8 cellular contexts compared by ENCODE assay signal in genomic region chr2:26605195-26605968, GRCh38. TPM values are rescaled to one million over a fixed set of nuclear protein-coding genes. Genes with fewer than 3 reads are reported as not detected.
DNase-seq lines count a peak whose midpoint lies in the region; ATAC-seq and TF ChIP-seq lines count a peak whose summit lies in the region.

No MANE protein-coding gene starts in this region.

- no peak overlapping the region for H3K9ac ChIP-seq in neural progenitor cell

- peak; percentile 88 for TF ChIP-seq CTCF in AG09309 (IDR thresholded peaks at IDR 0.05; ENCODE audit: control insufficient read depth, insufficient read depth, low read depth, low read length, missing control alignments)
- TF ChIP-seq CTCF in GM12874 (IDR thresholded peaks at IDR 0.05; ENCODE audit: insufficient read depth, low read depth, low read length): peak; percentile 70
- TF ChIP-seq CTCF in foreskin fibroblast (IDR thresholded peaks at IDR 0.05; ENCODE audit: low read depth, low read length): peak; percentile 79
- peak; percentile 96 for TF ChIP-seq CTCF in neural progenitor cell (IDR thresholded peaks at IDR 0.05)

- H3K4me1 Mint-ChIP-seq in activated CD8-positive, alpha-beta T cell treated with anti-CD3 and anti-CD28 coated beads, Interleukin-2, amount 10 ng/mL, durations not matched to agents 7 days and 5 days (ENCODE audit: low read depth): peaks cover 20% of the 10 kb centered on the region
- peaks cover 31% of the 10 kb centered on the region for H3K4me1 Mint-ChIP-seq in neural progenitor cell

- H3K9me3 ChIP-seq in neural progenitor cell (ENCODE audit: low read depth): no peaks in the 10 kb centered on the region

- CTCF ChIA-PET in activated CD8-positive, alpha-beta T cell treated with anti-CD3 and anti-CD28 coated beads, Interleukin-2, amount 10 ng/mL, durations not matched to agents 7 days and 5 days (lab: Charles Lee): interaction anchor here (0.6 to 6.5 kb wide), 18 partner anchors 9 to 167 kb away, joined by 3 to 151 read pairs (median 3); no protein-coding TSS in a partner anchor

- ATAC-seq in activated CD8-positive, alpha-beta T cell treated with anti-CD3 and anti-CD28 coated beads, Interleukin-2, amount 10 ng/mL, durations not matched to agents 7 days and 5 days: peak; percentile 76
- ATAC-seq in GM18517 (IDR thresholded peaks at IDR 0.05; ENCODE audit: unreplicated experiment): no peak

- H2AFZ ChIP-seq in neural progenitor cell (replicated peaks): no peak overlapping the region

- POLR2A ChIA-PET in activated CD8-positive, alpha-beta T cell treated with anti-CD3 and anti-CD28 coated beads, Interleukin-2, amount 10 ng/mL, durations not matched to agents 7 days and 5 days (lab: Charles Lee): no interaction called here

- H3K4me1 ChIP-seq in neural progenitor cell: peaks cover 14% of the 10 kb centered on the region

- no peak overlapping the region for H3K4me3 ChIP-seq in AG09309 (ENCODE audit: control insufficient read depth, low read depth, low read length)
- H3K4me3 ChIP-seq in foreskin fibroblast (ENCODE audit: low read depth in 1 of 2, low read length in 2 of 2): no peak overlapping the region
- H3K4me3 ChIP-seq in neural progenitor cell: no peak overlapping the region

- DNase-seq in AG09309 (ENCODE audit: low read depth): peak; percentile 8
- peak; percentile 2 for DNase-seq in NCI-H2081 treated with DMSO at 0.1 percent for 48 hours (lab: John Stamatoyannopoulos, UW)
- peak; percentile 60 for DNase-seq in activated CD8-positive, alpha-beta T cell treated with anti-CD3 and anti-CD28 coated beads, Interleukin-2, amount 10 ng/mL, durations not matched to agents 7 days and 5 days
- DNase-seq in foreskin fibroblast: peak; percentile 24 to 71
- DNase-seq in neural progenitor cell (ENCODE audit: low spot score): peak; percentile 82
- DNase-seq in activated CD4-positive, CD25-positive, alpha-beta regulatory T cell (lab: John Stamatoyannopoulos, UW): no peak

- H3K4me3 Mint-ChIP-seq in activated CD8-positive, alpha-beta T cell treated with anti-CD3 and anti-CD28 coated beads, Interleukin-2, amount 10 ng/mL, durations not matched to agents 7 days and 5 days: no peak overlapping the region
- no peak overlapping the region for H3K4me3 Mint-ChIP-seq in neural progenitor cell

- no peaks in the 10 kb centered on the region for H3K9me3 Mint-ChIP-seq in activated CD8-positive, alpha-beta T cell treated with anti-CD3 and anti-CD28 coated beads, Interleukin-2, amount 10 ng/mL, durations not matched to agents 7 days and 5 days (ENCODE audit: insufficient read depth)
- peaks cover 5% of the 10 kb centered on the region for H3K9me3 Mint-ChIP-seq in neural progenitor cell

- H3K36me3 Mint-ChIP-seq in activated CD8-positive, alpha-beta T cell treated with anti-CD3 and anti-CD28 coated beads, Interleukin-2, amount 10 ng/mL, durations not matched to agents 7 days and 5 days (ENCODE audit: low read depth): no peaks in the 10 kb centered on the region
- no peaks in the 10 kb centered on the region for H3K36me3 Mint-ChIP-seq in neural progenitor cell

- H3K79me2 ChIP-seq in neural progenitor cell (ENCODE audit: low read depth): no peaks in the 10 kb centered on the region

- no peaks in the 10 kb centered on the region for H3K36me3 ChIP-seq in neural progenitor cell

- peaks cover 14% of the 10 kb centered on the region for H3K27me3 ChIP-seq in neural progenitor cell

- no peak overlapping the region for H3K27ac ChIP-seq in neural progenitor cell

- H3K27me3 Mint-ChIP-seq in activated CD8-positive, alpha-beta T cell treated with anti-CD3 and anti-CD28 coated beads, Interleukin-2, amount 10 ng/mL, durations not matched to agents 7 days and 5 days (ENCODE audit: low read depth): peaks cover 20% of the 10 kb centered on the region
- peaks cover 10% of the 10 kb centered on the region for H3K27me3 Mint-ChIP-seq in neural progenitor cell (ENCODE audit: insufficient read depth, low read depth)

- no peaks in the 10 kb centered on the region for H4K20me1 ChIP-seq in neural progenitor cell (ENCODE audit: low read depth)

- H3K4me2 ChIP-seq in neural progenitor cell: no peak overlapping the region

- no peaks in the 10 kb centered on the region for H3F3A ChIP-seq in neural progenitor cell (ENCODE audit: low read depth)

- no peak overlapping the region for H3K27ac Mint-ChIP-seq in activated CD8-positive, alpha-beta T cell treated with anti-CD3 and anti-CD28 coated beads, Interleukin-2, amount 10 ng/mL, durations not matched to agents 7 days and 5 days
- no peak overlapping the region for H3K27ac Mint-ChIP-seq in neural progenitor cell

RNA-seq across cellular contexts. Expression of gene CIB4, which starts 35.8 kb away (rescaled TPM):
- total RNA-seq in activated CD8-positive, alpha-beta T cell treated with anti-CD3 and anti-CD28 coated beads, Interleukin-2, amount 10 ng/mL, durations not matched to agents 7 days and 5 days: not detected
- total RNA-seq in neural progenitor cell (ENCODE audit: low replicate concordance): not detected in 2 replicates

Comparison
In these comparisons a context has a peak if more than half of its experiments do, and no peak if none do; other contexts are left out.
1. DNase-seq: peak in AG09309 (single experiment), NCI-H2081 treated with DMSO at 0.1 percent for 48 hours (single experiment), activated CD8-positive, alpha-beta T cell treated with anti-CD3 and anti-CD28 coated beads, Interleukin-2, amount 10 ng/mL, durations not matched to agents 7 days and 5 days (single experiment), foreskin fibroblast (2 of 2) and neural progenitor cell (single experiment); none in activated CD4-positive, CD25-positive, alpha-beta regulatory T cell (0 of 4).
2. Peak in every context shown above with its lines, with median percentiles within 50 percentile points of each other: CTCF ChIP-seq.